ENCODE assay signal across 15 cellular contexts in the genomic region with DNA sequence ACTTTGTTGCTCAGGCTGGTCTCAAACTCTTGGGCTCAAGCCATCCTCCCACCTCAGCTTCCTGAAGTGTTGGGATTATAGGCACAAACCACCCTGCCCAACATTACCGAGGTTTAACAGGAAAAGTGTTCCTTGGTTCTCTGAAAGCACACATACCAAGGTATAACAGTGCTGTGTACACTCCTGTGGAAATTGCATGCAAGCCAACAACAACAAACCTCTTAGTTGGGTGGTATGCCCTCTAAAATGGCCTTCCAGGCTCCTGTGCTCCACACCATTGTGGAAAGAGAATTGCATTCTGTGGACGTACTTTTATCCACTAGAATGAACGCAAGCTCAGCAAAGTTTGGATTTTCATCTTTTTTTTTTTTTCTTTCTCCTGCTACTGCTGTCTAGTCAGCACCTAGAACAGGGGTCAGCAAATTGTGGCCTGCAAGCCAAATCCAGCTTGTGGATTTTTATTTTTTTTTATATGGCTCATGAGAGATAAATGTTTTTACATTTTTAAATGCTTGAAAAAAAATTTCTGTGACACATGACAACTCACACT.
DNase-seq lines count a peak whose midpoint lies in the region; TF ChIP-seq lines count a peak whose summit lies in the region.
"Had no signal": no experiment of that assay in that cellular context is flagged by ENCODE, and none has a peak within 500 bp of the region (broad histone marks: within the 10 kb centered on the region; RNA-seq: fewer than 3 reads in every experiment).

No MANE protein-coding gene starts in this region.

- no peaks in the 10 kb centered on the region for H3K9me2 ChIP-seq in GM23248 (ENCODE audit: insufficient read depth)

- TF ChIP-seq CTCF in BE2C (IDR thresholded peaks at IDR 0.05; ENCODE audit: low read depth, low read length) = no peak

- H3K9ac ChIP-seq in GM23248 (no peak overlapping the region), HUES48 (ENCODE audit: low read depth, low read length) (no peak overlapping the region), mesendoderm (ENCODE audit: low read length) (no peak overlapping the region)

- no peak overlapping the region for H3K4me2 ChIP-seq in GM23248 (ENCODE audit: unreplicated experiment)
- H3K4me2 ChIP-seq in mesendoderm (ENCODE audit: low read length) = no peak overlapping the region

- peak overlapping the region; percentile 45 for H2BK120ac ChIP-seq in mesendoderm (ENCODE audit: low read depth, low read length)

- H3K9me3 ChIP-seq in GM23248 (ENCODE audit: low read depth) (no peaks in the 10 kb centered on the region), HUES48 (ENCODE audit: control insufficient read depth, insufficient read depth, low read length) (no peaks in the 10 kb centered on the region), BE2C (no peaks in the 10 kb centered on the region)

- in situ Hi-C loops in GM23248 (cut with MboI) = no loop called here

- no peaks in the 10 kb centered on the region for H3K79me1 ChIP-seq in mesendoderm (ENCODE audit: low read length)

- peak overlapping the region; percentile 59 for H2BK15ac ChIP-seq in mesendoderm (replicated peaks; ENCODE audit: low read depth)

- H3K36me3 ChIP-seq in GM23248 (ENCODE audit: low read depth) = peaks cover 12% of the 10 kb centered on the region; the same call in 1 of the 2 replicates
- peaks cover 5% of the 10 kb centered on the region; the same call in 1 of the 2 replicates for H3K36me3 ChIP-seq in HUES48 (ENCODE audit: control insufficient read depth, insufficient read depth, low read length)
- no peaks in the 10 kb centered on the region for H3K36me3 ChIP-seq in mesendoderm (ENCODE audit: control insufficient read depth, insufficient read depth, low read length)
- H3K36me3 ChIP-seq in BE2C = peaks cover 3% of the 10 kb centered on the region; the same call in 1 of the 2 replicates

- peak overlapping the region; percentile 66 for H3K56ac ChIP-seq in mesendoderm (ENCODE audit: low read length)

- 64 to 65% methylated on average over 3 of the region's 3 CpGs for WGBS in GM23248 (ENCODE audit: low coverage in 1 of 2, low lambda C conversion rate in 2 of 2, missing lambda C conversion rate in 2 of 2), 2 experiments
- no CpG with 5 or more reads among the region's 3 CpGs for WGBS in mesendoderm (ENCODE audit: extremely low coverage, insufficient coverage, low lambda C conversion rate)

- no peak overlapping the region for H3K4me3 ChIP-seq in GM23248
- no peak overlapping the region for H3K4me3 ChIP-seq in HUES48 (ENCODE audit: low read depth, low read length)
- no peak overlapping the region for H3K4me3 ChIP-seq in mesendoderm (ENCODE audit: low read length)
- H3K4me3 ChIP-seq in BE2C (ENCODE audit: low read depth, low read length) = no peak overlapping the region

- H2AFZ ChIP-seq in GM23248 = no peak overlapping the region

- peak overlapping the region; percentile 95 for H2AK5ac ChIP-seq in mesendoderm (ENCODE audit: low read length)

- peak overlapping the region; percentile 70 for H3K4ac ChIP-seq in mesendoderm (ENCODE audit: low read depth, low read length)

- H3K23ac ChIP-seq in mesendoderm (ENCODE audit: low read length) = no peak overlapping the region

- H3K27me3 ChIP-seq in GM23248 (replicated peaks; ENCODE audit: insufficient read depth) (no peaks in the 10 kb centered on the region), HUES48 (ENCODE audit: control insufficient read depth, insufficient read depth, low read length) (no peaks in the 10 kb centered on the region), mesendoderm (ENCODE audit: insufficient read depth, low read length, poor library complexity) (no peaks in the 10 kb centered on the region), BE2C (no peaks in the 10 kb centered on the region)

- peak overlapping the region; percentile 59 for H4K5ac ChIP-seq in mesendoderm (ENCODE audit: low read length)

- H3K4me1 ChIP-seq in GM23248 (ENCODE audit: insufficient read depth) (no peaks in the 10 kb centered on the region), HUES48 (ENCODE audit: control insufficient read depth, insufficient read depth, low read length) (peaks cover 13% of the 10 kb centered on the region), mesendoderm (ENCODE audit: control insufficient read depth, low read depth, low read length) (peaks cover 12% of the 10 kb centered on the region), BE2C (no peaks in the 10 kb centered on the region)

- peak; percentile 0 for DNase-seq in GM23248
- peak; percentile 70 for DNase-seq in astrocyte of the hippocampus (ENCODE audit: low read depth, low spot score)
- no peak for DNase-seq in mesendoderm
- no peak for DNase-seq in NK-92 treated with Interleukin-12 subunit alpha and Interleukin-12 subunit beta, amount 100 ng/mL, for 24 hours (lab: John Stamatoyannopoulos, UW)
- no peak for DNase-seq in activated CD8-positive, alpha-beta memory T cell treated with anti-CD3 and anti-CD28 coated beads, Interleukin-2, amount 50 U/mL, for 48 hours
- DNase-seq in BE2C = no peak
- DNase-seq: CD4-positive, alpha-beta memory T cell; DMS153; DND-41; GDM1; GOT3; HCEC 1CT; KG1 had no signal

- H3K18ac ChIP-seq in mesendoderm (ENCODE audit: low read length) = peak overlapping the region; percentile 96

- no peaks in the 10 kb centered on the region for H4K20me1 ChIP-seq in GM23248 (ENCODE audit: insufficient read depth)

- no peaks in the 10 kb centered on the region for H3F3A ChIP-seq in GM23248 (ENCODE audit: insufficient read depth)

- H3K27ac ChIP-seq in GM23248 = no peak overlapping the region
- peak overlapping the region; percentile 20 for H3K27ac ChIP-seq in HUES48 (ENCODE audit: low read depth, low read length)
- peak overlapping the region; percentile 4 for H3K27ac ChIP-seq in mesendoderm (ENCODE audit: low read depth, low read length)
- H3K27ac ChIP-seq: C4-2B had no signal

- H4K8ac ChIP-seq in mesendoderm (ENCODE audit: low read depth, low read length) = no peak overlapping the region

- H3K79me2 ChIP-seq in GM23248 (ENCODE audit: insufficient read depth) (no peaks in the 10 kb centered on the region), mesendoderm (ENCODE audit: control insufficient read depth, insufficient read depth, low read length) (no peaks in the 10 kb centered on the region)

- peak overlapping the region; percentile 66 for H2BK5ac ChIP-seq in mesendoderm (ENCODE audit: low read length)

Comparison
In these comparisons a context has a peak if more than half of its experiments do, and no peak if none do; other contexts are left out.
1. DNase-seq: peak in GM23248 (single experiment) and astrocyte of the hippocampus (single experiment); none in mesendoderm (single experiment), NK-92 treated with Interleukin-12 subunit alpha and Interleukin-12 subunit beta, amount 100 ng/mL, for 24 hours (single experiment), activated CD8-positive, alpha-beta memory T cell treated with anti-CD3 and anti-CD28 coated beads, Interleukin-2, amount 50 U/mL, for 48 hours (single experiment) and BE2C (single experiment).